ENCODE assay signal across 7 cellular contexts in genomic region chr7:49926720-49927119, GRCh38.
"Had no signal": no experiment of that assay in that cellular context is flagged by ENCODE, and none has a peak within 500 bp of the region (broad histone marks: within the 10 kb centered on the region; RNA-seq: fewer than 3 reads in every experiment).

No MANE protein-coding gene starts in this region.

- H3K27me3 Mint-ChIP-seq: IgD-negative memory B cell had no signal

- H3K27ac Mint-ChIP-seq: HFFc6, IgD-negative memory B cell had no signal

- H3K4me1 Mint-ChIP-seq: IgD-negative memory B cell had no signal

- DNase-seq: GM23248, GOT3, H7, HFFc6, KBM-7 had no signal

- ATAC-seq: HCT116 had no signal

- H3K36me3 Mint-ChIP-seq: IgD-negative memory B cell had no signal

- H3K4me3 Mint-ChIP-seq: HFFc6, IgD-negative memory B cell had no signal
